In the genomic region with DNA sequence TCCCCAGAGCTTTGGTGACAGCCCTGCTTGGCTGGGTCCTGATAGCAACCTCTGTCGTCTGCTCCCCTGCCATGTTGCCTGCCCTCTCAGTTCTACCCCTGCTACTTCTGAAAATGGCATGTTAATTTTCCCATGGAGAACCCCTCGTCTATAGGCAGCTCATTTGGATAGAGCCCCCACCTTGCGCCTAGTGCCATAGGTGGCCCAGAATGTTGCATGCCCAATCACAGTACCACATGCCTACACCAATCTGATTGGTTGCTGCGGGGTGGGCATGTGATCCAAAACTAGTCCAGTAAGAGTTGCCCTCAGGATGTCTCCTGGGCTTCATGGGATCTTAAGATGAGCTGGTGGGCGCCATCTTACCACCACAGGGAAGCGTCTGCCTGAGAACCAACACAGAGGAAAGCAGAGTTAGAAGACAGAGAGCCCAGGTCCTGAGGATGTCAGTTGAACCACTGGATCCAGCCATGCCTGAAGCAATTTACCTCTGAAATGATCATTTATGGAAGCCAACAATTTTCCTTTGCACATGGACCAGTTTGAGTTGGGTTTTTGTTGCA, we compare ENCODE assay signal across 27 cellular contexts.
"Had no signal": no experiment of that assay in that cellular context is flagged by ENCODE, and none has a peak within 500 bp of the region (broad histone marks: within the 10 kb centered on the region; RNA-seq: fewer than 3 reads in every experiment).

No MANE protein-coding gene starts in this region.

- H3K9me3 Mint-ChIP-seq: activated CD4-positive, alpha-beta T cell treated with anti-CD3 and anti-CD28 coated beads, Interleukin-2, amount 10 ng/mL, durations not matched to agents 7 days and 5 days; activated naive CD4-positive, alpha-beta T cell treated with anti-CD3 and anti-CD28 coated beads, Interleukin-2, amount 10 ng/mL, durations not matched to agents 7 days and 5 days; activated T-helper 1 cell treated with anti-CD3 and anti-CD28 coated beads, Interleukin-12 subunit alpha, Interleukin-12 subunit beta, Interleukin-2, Interleukin-4 antibody, amounts not matched to agents 30 ng/mL and 10 ng/mL and 1 ng/mL, durations not matched to agents 14 hours and 24 hours and 36 hours; mesothelial cell of epicardium; naive B cell; nephron progenitor cell; T-helper 1 cell treated with Interleukin-12 subunit alpha and Interleukin-12 subunit beta and Interleukin-4 antibody, amounts not matched to agents 30 μg/mL and 1 μg/mL, for 36 hours had no signal

- H3K36me3 ChIP-seq: brain microvascular endothelial cell, esophagus squamous epithelium, transverse colon had no signal

- H3K36me3 Mint-ChIP-seq: activated naive CD4-positive, alpha-beta T cell treated with anti-CD3 and anti-CD28 coated beads, Interleukin-2, amount 10 ng/mL, durations not matched to agents 7 days and 5 days; mesothelial cell of epicardium; naive B cell had no signal

- H3K4me1 ChIP-seq: parathyroid adenoma, psoas muscle had no signal

- H3K4me3 ChIP-seq: esophagus squamous epithelium, psoas muscle, testis, transverse colon had no signal

- H3K9me3 ChIP-seq: esophagus squamous epithelium, psoas muscle, testis, transverse colon had no signal

- ATAC-seq: left cardiac atrium, left ventricle myocardium superior, psoas muscle had no signal

- H3K9ac ChIP-seq: parathyroid adenoma had no signal

- DNase-seq: activated CD4-positive, alpha-beta T cell treated with anti-CD3 and anti-CD28 coated beads for 1 hour; activated CD4-positive, alpha-beta T cell treated with anti-CD3 and anti-CD28 coated beads, Interleukin-2, amount 10 ng/mL, durations not matched to agents 7 days and 5 days; activated effector memory CD4-positive, alpha-beta T cell treated with anti-CD3 and anti-CD28 coated beads, Interleukin-2, amount 50 U/mL, for 16 hours; activated naive CD4-positive, alpha-beta T cell treated with anti-CD3 and anti-CD28 coated beads, Interleukin-2, amount 10 ng/mL, durations not matched to agents 7 days and 5 days; activated T-cell treated with anti-CD3 and anti-CD28 coated beads, Interleukin-2, amount 50 U/mL, for 1 hour; amniotic stem cell; brain microvascular endothelial cell; central memory CD4-positive, alpha-beta T cell; esophagus squamous epithelium; foreskin melanocyte; left cardiac atrium; left ventricle myocardium superior; naive B cell; nephron progenitor cell; occipital lobe; psoas muscle; stimulated activated CD4-positive, alpha-beta T cell treated with anti-CD3 and anti-CD28 coated beads, Interleukin-2, amount 100 ng/mL, for 48 hours; stimulated activated naive CD4-positive, alpha-beta T cell treated with Interleukin-2 at 50 U/mL for 16 hours; SW 1271; T-helper 9 cell; testis; transverse colon had no signal

- H2AFZ ChIP-seq: parathyroid adenoma had no signal

- H3K79me2 ChIP-seq: parathyroid adenoma had no signal

- H3K27ac Mint-ChIP-seq: activated CD4-positive, alpha-beta T cell treated with anti-CD3 and anti-CD28 coated beads, Interleukin-2, amount 10 ng/mL, durations not matched to agents 7 days and 5 days; activated naive CD4-positive, alpha-beta T cell treated with anti-CD3 and anti-CD28 coated beads, Interleukin-2, amount 10 ng/mL, durations not matched to agents 7 days and 5 days; activated T-helper 1 cell treated with anti-CD3 and anti-CD28 coated beads, Interleukin-12 subunit alpha, Interleukin-12 subunit beta, Interleukin-2, Interleukin-4 antibody, amounts not matched to agents 30 ng/mL and 10 ng/mL and 1 ng/mL, durations not matched to agents 14 hours and 24 hours and 36 hours; mesothelial cell of epicardium; T-helper 1 cell treated with Interleukin-12 subunit alpha and Interleukin-12 subunit beta and Interleukin-4 antibody, amounts not matched to agents 30 μg/mL and 1 μg/mL, for 36 hours had no signal

- H3K4me3 Mint-ChIP-seq: activated CD4-positive, alpha-beta T cell treated with anti-CD3 and anti-CD28 coated beads, Interleukin-2, amount 10 ng/mL, durations not matched to agents 7 days and 5 days; activated naive CD4-positive, alpha-beta T cell treated with anti-CD3 and anti-CD28 coated beads, Interleukin-2, amount 10 ng/mL, durations not matched to agents 7 days and 5 days; activated T-helper 1 cell treated with anti-CD3 and anti-CD28 coated beads, Interleukin-12 subunit alpha, Interleukin-12 subunit beta, Interleukin-2, Interleukin-4 antibody, amounts not matched to agents 30 ng/mL and 10 ng/mL and 1 ng/mL, durations not matched to agents 14 hours and 24 hours and 36 hours; mesothelial cell of epicardium; nephron progenitor cell; T-helper 1 cell treated with Interleukin-12 subunit alpha and Interleukin-12 subunit beta and Interleukin-4 antibody, amounts not matched to agents 30 μg/mL and 1 μg/mL, for 36 hours had no signal

- H3K27me3 ChIP-seq: testis had no signal

- H3K27ac ChIP-seq: brain microvascular endothelial cell, esophagus squamous epithelium, parathyroid adenoma, psoas muscle, testis, transverse colon, VCaP had no signal
